2 cellular contexts compared by ENCODE assay signal in the genomic region with DNA sequence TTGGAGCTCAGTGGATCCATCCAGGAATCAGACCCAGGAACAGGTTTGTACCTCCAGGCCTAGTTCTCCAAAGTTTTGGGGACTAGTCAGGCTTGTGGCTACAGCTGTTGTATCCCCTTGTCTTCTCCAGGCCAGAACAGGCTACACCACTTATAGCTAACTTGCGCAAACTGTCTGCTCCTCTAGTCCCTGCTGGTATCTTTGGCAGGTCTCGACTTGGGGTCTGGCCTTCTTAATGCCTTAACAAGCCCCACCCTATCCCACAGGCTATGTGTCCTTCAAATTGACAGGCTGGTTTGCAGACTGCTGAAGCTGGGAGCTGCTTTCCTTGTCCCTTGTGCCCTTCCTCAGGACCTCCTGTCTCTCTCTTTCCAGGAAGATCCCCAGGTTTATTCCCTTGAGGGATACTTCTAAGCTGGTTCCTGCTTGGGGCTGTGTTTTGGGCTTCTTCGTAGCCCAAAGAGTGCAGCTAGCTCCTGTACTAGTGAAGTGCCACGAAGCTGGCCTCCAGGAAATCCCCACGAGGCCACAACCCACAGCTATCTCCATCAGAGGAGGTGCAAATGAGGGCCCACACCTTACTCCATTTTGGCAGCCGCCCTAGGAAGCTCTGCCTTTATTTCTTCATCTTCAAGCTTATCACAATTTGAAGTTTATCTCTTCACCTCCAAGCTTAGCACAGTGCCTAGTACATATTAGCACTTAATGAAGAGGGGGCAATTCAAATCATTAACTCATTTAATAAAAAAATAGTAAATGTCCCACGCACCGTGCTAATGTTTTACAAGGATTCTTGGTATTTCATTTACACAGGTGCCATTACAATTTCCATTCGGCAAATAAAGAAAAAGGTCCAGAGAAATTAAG.
TF ChIP-seq lines count a peak whose summit lies in the region.

No MANE protein-coding gene starts in this region.

TF ChIP-seq in SK-N-SH, 30 proteins besides CTCF, POLR2A, EP300 and RAD21 (continued from another document):
- TF ChIP-seq, protein P1, sequence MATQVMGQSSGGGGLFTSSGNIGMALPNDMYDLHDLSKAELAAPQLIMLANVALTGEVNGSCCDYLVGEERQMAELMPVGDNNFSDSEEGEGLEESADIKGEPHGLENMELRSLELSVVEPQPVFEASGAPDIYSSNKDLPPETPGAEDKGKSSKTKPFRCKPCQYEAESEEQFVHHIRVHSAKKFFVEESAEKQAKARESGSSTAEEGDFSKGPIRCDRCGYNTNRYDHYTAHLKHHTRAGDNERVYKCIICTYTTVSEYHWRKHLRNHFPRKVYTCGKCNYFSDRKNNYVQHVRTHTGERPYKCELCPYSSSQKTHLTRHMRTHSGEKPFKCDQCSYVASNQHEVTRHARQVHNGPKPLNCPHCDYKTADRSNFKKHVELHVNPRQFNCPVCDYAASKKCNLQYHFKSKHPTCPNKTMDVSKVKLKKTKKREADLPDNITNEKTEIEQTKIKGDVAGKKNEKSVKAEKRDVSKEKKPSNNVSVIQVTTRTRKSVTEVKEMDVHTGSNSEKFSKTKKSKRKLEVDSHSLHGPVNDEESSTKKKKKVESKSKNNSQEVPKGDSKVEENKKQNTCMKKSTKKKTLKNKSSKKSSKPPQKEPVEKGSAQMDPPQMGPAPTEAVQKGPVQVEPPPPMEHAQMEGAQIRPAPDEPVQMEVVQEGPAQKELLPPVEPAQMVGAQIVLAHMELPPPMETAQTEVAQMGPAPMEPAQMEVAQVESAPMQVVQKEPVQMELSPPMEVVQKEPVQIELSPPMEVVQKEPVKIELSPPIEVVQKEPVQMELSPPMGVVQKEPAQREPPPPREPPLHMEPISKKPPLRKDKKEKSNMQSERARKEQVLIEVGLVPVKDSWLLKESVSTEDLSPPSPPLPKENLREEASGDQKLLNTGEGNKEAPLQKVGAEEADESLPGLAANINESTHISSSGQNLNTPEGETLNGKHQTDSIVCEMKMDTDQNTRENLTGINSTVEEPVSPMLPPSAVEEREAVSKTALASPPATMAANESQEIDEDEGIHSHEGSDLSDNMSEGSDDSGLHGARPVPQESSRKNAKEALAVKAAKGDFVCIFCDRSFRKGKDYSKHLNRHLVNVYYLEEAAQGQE (IDR thresholded peaks at IDR 0.05; ENCODE audit: low read depth, low read length) = no peak
- TF ChIP-seq TAF1 (IDR thresholded peaks at IDR 0.05; ENCODE audit: borderline replicate concordance, low read depth, low read length) (no peak), POLR2AphosphoS5 (IDR thresholded peaks at IDR 0.05; ENCODE audit: low read depth, low read length) (no peak), NFIC (IDR thresholded peaks at IDR 0.05; ENCODE audit: borderline replicate concordance) (no peak), CHD2 (IDR thresholded peaks at IDR 0.05; ENCODE audit: low read length, partially characterized antibody) (no peak), FOSL2 (IDR thresholded peaks at IDR 0.05; ENCODE audit: borderline replicate concordance, low read depth) (no peak), ELF1 (IDR thresholded peaks at IDR 0.05) (no peak)
- TF ChIP-seq, protein P2, sequence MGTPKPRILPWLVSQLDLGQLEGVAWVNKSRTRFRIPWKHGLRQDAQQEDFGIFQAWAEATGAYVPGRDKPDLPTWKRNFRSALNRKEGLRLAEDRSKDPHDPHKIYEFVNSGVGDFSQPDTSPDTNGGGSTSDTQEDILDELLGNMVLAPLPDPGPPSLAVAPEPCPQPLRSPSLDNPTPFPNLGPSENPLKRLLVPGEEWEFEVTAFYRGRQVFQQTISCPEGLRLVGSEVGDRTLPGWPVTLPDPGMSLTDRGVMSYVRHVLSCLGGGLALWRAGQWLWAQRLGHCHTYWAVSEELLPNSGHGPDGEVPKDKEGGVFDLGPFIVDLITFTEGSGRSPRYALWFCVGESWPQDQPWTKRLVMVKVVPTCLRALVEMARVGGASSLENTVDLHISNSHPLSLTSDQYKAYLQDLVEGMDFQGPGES (IDR thresholded peaks at IDR 0.05; ENCODE audit: low read depth, low read length) = no peak
- TF ChIP-seq, protein P3, sequence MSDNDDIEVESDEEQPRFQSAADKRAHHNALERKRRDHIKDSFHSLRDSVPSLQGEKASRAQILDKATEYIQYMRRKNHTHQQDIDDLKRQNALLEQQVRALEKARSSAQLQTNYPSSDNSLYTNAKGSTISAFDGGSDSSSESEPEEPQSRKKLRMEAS (IDR thresholded peaks at IDR 0.05; ENCODE audit: low read depth) = no peak
- TF ChIP-seq, protein P4, sequence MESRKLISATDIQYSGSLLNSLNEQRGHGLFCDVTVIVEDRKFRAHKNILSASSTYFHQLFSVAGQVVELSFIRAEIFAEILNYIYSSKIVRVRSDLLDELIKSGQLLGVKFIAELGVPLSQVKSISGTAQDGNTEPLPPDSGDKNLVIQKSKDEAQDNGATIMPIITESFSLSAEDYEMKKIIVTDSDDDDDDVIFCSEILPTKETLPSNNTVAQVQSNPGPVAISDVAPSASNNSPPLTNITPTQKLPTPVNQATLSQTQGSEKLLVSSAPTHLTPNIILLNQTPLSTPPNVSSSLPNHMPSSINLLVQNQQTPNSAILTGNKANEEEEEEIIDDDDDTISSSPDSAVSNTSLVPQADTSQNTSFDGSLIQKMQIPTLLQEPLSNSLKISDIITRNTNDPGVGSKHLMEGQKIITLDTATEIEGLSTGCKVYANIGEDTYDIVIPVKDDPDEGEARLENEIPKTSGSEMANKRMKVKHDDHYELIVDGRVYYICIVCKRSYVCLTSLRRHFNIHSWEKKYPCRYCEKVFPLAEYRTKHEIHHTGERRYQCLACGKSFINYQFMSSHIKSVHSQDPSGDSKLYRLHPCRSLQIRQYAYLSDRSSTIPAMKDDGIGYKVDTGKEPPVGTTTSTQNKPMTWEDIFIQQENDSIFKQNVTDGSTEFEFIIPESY (IDR thresholded peaks at IDR 0.05; ENCODE audit: borderline replicate concordance, low read depth) = no peak
TF ChIP-seq in SK-N-SH: peak in this region for 0.

TF ChIP-seq in SK-N-SH treated with all-trans-retinoic acid at 6 μM for 48 hours, 23 proteins besides CTCF, POLR2A, EP300 and RAD21 (continued from another document):
- TF ChIP-seq, protein P5, sequence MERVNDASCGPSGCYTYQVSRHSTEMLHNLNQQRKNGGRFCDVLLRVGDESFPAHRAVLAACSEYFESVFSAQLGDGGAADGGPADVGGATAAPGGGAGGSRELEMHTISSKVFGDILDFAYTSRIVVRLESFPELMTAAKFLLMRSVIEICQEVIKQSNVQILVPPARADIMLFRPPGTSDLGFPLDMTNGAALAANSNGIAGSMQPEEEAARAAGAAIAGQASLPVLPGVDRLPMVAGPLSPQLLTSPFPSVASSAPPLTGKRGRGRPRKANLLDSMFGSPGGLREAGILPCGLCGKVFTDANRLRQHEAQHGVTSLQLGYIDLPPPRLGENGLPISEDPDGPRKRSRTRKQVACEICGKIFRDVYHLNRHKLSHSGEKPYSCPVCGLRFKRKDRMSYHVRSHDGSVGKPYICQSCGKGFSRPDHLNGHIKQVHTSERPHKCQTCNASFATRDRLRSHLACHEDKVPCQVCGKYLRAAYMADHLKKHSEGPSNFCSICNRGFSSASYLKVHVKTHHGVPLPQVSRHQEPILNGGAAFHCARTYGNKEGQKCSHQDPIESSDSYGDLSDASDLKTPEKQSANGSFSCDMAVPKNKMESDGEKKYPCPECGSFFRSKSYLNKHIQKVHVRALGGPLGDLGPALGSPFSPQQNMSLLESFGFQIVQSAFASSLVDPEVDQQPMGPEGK (CRISPR knock-in tag; IDR thresholded peaks at IDR 0.05; ENCODE audit: borderline replicate concordance) = no peak
- TF ChIP-seq ISL1 (CRISPR knock-in tag; IDR thresholded peaks at IDR 0.05) = no peak
- no peak for TF ChIP-seq ESRRG (CRISPR knock-in tag; IDR thresholded peaks at IDR 0.05)
- TF ChIP-seq ZFP30 (CRISPR knock-in tag; IDR thresholded peaks at IDR 0.05) = no peak
